In genomic region chr6:157561037-157561790, GRCh38 we compare ENCODE assay signal across 8 cellular contexts.
A peak's percentile ranks its signal among the peaks of the same experiment; 100 is the strongest.
DNase-seq lines count a peak whose midpoint lies in the region; ATAC-seq and TF ChIP-seq lines count a peak whose summit lies in the region.

No MANE protein-coding gene starts in this region.

- H3K4me1 ChIP-seq in ascending aorta = no peaks in the 10 kb centered on the region

- in situ Hi-C loops in brain microvascular endothelial cell (cut with HindIII; ENCODE audit: low pct_ligation_motif_present, low sequenced_read_pairs) = no loop called here

- no peak overlapping the region for H3K4me3 ChIP-seq in GM12864 (ENCODE audit: low read depth, low read length)
- no peak overlapping the region for H3K4me3 ChIP-seq in ascending aorta
- H3K4me3 ChIP-seq in brain microvascular endothelial cell (ENCODE audit: low read depth, low read length) = no peak overlapping the region

- DNase-seq in GM12864 (ENCODE audit: low read depth) (peak; percentile 55), SHP77 (lab: John Stamatoyannopoulos, UW) (peak; percentile 25 to 36), ascending aorta (ENCODE audit: low spot score in 2 of 2) (no peak), brain microvascular endothelial cell (no peak)
- DNase-seq in stimulated activated naive CD4-positive, alpha-beta T cell (lab: John Stamatoyannopoulos, UW) = no peak
- no peak for DNase-seq in stimulated activated CD4-positive, alpha-beta T cell treated with anti-CD3 and anti-CD28 coated beads, Interleukin-4, amount 100 ng/mL, for 4 hours

- ATAC-seq in GM21367 (IDR thresholded peaks at IDR 0.05; ENCODE audit: unreplicated experiment) = peak; percentile 24
- ATAC-seq in HG03280 (IDR thresholded peaks at IDR 0.05; ENCODE audit: unreplicated experiment) = peak; percentile 31

- intact Hi-C loops in ascending aorta (cut with DNase I) = no loop called here

- no peak for TF ChIP-seq CTCF in GM12864 (IDR thresholded peaks at IDR 0.05; ENCODE audit: low read depth, low read length, missing control alignments)
- no peak for TF ChIP-seq CTCF in ascending aorta (IDR thresholded peaks at IDR 0.05)
- no peak for TF ChIP-seq CTCF in brain microvascular endothelial cell (IDR thresholded peaks at IDR 0.05; ENCODE audit: low read depth, low read length, missing control alignments)

- no peaks in the 10 kb centered on the region for H3K9me3 ChIP-seq in ascending aorta

- H3K27ac ChIP-seq in ascending aorta (no peak overlapping the region), brain microvascular endothelial cell (no peak overlapping the region)

- no peaks in the 10 kb centered on the region for H3K36me3 ChIP-seq in ascending aorta
- no peaks in the 10 kb centered on the region for H3K36me3 ChIP-seq in brain microvascular endothelial cell (replicated peaks)

- H3K27me3 ChIP-seq in ascending aorta = no peaks in the 10 kb centered on the region
- no peaks in the 10 kb centered on the region for H3K27me3 ChIP-seq in brain microvascular endothelial cell (replicated peaks)

Comparison
In these comparisons a context has a peak if more than half of its experiments do, and no peak if none do; other contexts are left out.
1. DNase-seq: peak in GM12864 (single experiment) and SHP77 (2 of 2); none in ascending aorta (0 of 2), brain microvascular endothelial cell (single experiment), stimulated activated naive CD4-positive, alpha-beta T cell (0 of 6) and stimulated activated CD4-positive, alpha-beta T cell treated with anti-CD3 and anti-CD28 coated beads, Interleukin-4, amount 100 ng/mL, for 4 hours (0 of 2).